Comparison of ENCODE assay signal across 1 cellular context in the genomic region with DNA sequence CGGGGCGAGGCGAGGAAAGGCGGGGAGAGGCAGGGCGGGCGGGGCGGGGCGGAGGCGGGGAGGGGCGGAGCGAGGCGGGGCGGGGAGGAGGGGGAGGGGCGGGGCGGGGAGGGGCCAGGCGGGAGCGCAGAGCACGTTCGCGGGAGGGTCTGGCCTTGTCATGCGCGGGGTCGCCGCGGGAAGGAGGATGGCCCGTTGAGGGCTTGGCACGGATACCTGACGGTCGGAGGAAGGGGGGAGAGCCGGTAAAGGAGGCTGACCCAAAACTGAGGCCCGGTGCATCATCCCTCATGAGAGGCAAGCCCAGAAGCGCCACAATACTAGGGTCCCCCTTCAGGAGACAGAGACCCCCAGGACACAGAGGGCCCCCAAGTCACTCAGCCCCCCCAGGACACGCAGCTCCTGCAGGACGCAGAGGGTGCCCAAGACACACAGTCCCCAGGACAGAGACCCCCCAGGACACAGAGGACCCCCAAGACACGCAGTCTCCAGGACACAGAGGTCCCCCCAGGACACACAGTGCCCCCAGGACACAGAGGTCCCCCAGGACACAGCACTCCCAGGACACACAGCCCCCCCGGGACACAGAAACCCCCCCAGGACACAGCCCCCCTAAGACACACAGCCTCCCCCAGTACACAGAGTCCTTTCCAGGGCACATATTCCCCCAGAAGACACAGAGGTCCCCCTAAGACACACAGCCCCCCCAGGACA.
TF ChIP-seq lines count a peak whose summit lies in the region.

No MANE protein-coding gene starts in this region.

TF ChIP-seq in GM23338, 12 proteins besides CTCF, POLR2A, EP300 and RAD21:
- TF ChIP-seq, protein P1, sequence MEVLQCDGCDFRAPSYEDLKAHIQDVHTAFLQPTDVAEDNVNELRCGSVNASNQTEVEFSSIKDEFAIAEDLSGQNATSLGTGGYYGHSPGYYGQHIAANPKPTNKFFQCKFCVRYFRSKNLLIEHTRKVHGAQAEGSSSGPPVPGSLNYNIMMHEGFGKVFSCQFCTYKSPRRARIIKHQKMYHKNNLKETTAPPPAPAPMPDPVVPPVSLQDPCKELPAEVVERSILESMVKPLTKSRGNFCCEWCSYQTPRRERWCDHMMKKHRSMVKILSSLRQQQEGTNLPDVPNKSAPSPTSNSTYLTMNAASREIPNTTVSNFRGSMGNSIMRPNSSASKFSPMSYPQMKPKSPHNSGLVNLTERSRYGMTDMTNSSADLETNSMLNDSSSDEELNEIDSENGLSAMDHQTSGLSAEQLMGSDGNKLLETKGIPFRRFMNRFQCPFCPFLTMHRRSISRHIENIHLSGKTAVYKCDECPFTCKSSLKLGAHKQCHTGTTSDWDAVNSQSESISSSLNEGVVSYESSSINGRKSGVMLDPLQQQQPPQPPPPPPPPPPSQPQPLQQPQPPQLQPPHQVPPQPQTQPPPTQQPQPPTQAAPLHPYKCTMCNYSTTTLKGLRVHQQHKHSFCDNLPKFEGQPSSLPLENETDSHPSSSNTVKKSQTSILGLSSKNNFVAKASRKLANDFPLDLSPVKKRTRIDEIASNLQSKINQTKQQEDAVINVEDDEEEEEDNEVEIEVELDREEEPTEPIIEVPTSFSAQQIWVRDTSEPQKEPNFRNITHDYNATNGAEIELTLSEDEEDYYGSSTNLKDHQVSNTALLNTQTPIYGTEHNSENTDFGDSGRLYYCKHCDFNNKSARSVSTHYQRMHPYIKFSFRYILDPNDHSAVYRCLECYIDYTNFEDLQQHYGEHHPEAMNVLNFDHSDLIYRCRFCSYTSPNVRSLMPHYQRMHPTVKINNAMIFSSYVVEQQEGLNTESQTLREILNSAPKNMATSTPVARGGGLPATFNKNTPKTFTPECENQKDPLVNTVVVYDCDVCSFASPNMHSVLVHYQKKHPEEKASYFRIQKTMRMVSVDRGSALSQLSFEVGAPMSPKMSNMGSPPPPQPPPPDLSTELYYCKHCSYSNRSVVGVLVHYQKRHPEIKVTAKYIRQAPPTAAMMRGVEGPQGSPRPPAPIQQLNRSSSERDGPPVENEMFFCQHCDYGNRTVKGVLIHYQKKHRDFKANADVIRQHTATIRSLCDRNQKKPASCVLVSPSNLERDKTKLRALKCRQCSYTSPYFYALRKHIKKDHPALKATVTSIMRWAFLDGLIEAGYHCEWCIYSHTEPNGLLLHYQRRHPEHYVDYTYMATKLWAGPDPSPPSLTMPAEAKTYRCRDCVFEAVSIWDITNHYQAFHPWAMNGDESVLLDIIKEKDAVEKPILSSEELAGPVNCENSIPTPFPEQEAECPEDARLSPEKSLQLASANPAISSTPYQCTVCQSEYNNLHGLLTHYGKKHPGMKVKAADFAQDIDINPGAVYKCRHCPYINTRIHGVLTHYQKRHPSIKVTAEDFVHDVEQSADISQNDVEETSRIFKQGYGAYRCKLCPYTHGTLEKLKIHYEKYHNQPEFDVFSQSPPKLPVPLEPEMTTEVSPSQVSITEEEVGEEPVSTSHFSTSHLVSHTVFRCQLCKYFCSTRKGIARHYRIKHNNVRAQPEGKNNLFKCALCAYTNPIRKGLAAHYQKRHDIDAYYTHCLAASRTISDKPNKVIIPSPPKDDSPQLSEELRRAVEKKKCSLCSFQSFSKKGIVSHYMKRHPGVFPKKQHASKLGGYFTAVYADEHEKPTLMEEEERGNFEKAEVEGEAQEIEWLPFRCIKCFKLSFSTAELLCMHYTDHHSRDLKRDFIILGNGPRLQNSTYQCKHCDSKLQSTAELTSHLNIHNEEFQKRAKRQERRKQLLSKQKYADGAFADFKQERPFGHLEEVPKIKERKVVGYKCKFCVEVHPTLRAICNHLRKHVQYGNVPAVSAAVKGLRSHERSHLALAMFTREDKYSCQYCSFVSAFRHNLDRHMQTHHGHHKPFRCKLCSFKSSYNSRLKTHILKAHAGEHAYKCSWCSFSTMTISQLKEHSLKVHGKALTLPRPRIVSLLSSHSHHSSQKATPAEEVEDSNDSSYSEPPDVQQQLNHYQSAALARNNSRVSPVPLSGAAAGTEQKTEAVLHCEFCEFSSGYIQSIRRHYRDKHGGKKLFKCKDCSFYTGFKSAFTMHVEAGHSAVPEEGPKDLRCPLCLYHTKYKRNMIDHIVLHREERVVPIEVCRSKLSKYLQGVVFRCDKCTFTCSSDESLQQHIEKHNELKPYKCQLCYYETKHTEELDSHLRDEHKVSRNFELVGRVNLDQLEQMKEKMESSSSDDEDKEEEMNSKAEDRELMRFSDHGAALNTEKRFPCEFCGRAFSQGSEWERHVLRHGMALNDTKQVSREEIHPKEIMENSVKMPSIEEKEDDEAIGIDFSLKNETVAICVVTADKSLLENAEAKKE (CRISPR knock-in tag; IDR thresholded peaks at IDR 0.05): no peak
- no peak for TF ChIP-seq ZNF114 (CRISPR knock-in tag; IDR thresholded peaks at IDR 0.05)
- no peak for TF ChIP-seq STAT1 (IDR thresholded peaks at IDR 0.05; ENCODE audit: unreplicated experiment)
